In genomic region chr22:23690713-23691112, GRCh38 we compare ENCODE assay signal across 27 cellular contexts. TPM values are rescaled to one million over a fixed set of nuclear protein-coding genes. Genes with fewer than 3 reads are reported as not detected.
DNase-seq lines count a peak whose midpoint lies in the region; ATAC-seq and TF ChIP-seq lines count a peak whose summit lies in the region.
"Had no signal": no experiment of that assay in that cellular context is flagged by ENCODE, and none has a peak within 500 bp of the region (broad histone marks: within the 10 kb centered on the region; RNA-seq: fewer than 3 reads in every experiment).

Gene RGL4, plus strand, starts transcription at chr22:23691013. Its CDS starts 1,018 bp downstream, at chr22:23692031.

- H3K27me3 ChIP-seq in CD4-positive, alpha-beta memory T cell (ENCODE audit: insufficient read depth, low read length) = no peaks in the 10 kb centered on the region
- H3K27me3 ChIP-seq in neural progenitor cell = no peaks in the 10 kb centered on the region
- H3K27me3 ChIP-seq: BE2C, gastrocnemius medialis had no signal

- POLR2A ChIA-PET in CD4-positive, alpha-beta memory T cell (lab: Charles Lee; ENCODE audit: partially characterized antibody) = no interaction called here
- POLR2A ChIA-PET in activated CD8-positive, alpha-beta T cell treated with anti-CD3 and anti-CD28 coated beads, Interleukin-2, amount 10 ng/mL, durations not matched to agents 7 days and 5 days (lab: Charles Lee) = no interaction called here

- peaks cover 20% of the 10 kb centered on the region for H3K36me3 Mint-ChIP-seq in activated CD8-positive, alpha-beta memory T cell treated with anti-CD3 and anti-CD28 coated beads, Interleukin-2, amount 10 ng/mL, durations not matched to agents 7 days and 5 days
- peaks cover 28 to 33% of the 10 kb centered on the region in 2 donors for H3K36me3 Mint-ChIP-seq in CD4-positive, alpha-beta memory T cell
- peaks cover 26% of the 10 kb centered on the region for H3K36me3 Mint-ChIP-seq in activated CD8-positive, alpha-beta T cell treated with anti-CD3 and anti-CD28 coated beads, Interleukin-2, amount 10 ng/mL, durations not matched to agents 7 days and 5 days (ENCODE audit: low read depth)
- peaks cover 20% of the 10 kb centered on the region for H3K36me3 Mint-ChIP-seq in neural progenitor cell

- intact Hi-C loops in CD4-positive, alpha-beta memory T cell (cut with micrococcal nuclease) = loop anchor here (10.0 kb wide), 1 partner anchor 144 kb away; the partner anchor contains the start of gene DERL3

- peaks cover 15% of the 10 kb centered on the region for H3K4me1 ChIP-seq in CD4-positive, alpha-beta memory T cell (ENCODE audit: insufficient read depth, low read length)
- no peaks in the 10 kb centered on the region for H3K4me1 ChIP-seq in neural progenitor cell
- H3K4me1 ChIP-seq: BE2C had no signal

- no peaks in the 10 kb centered on the region for H4K20me1 ChIP-seq in neural progenitor cell (ENCODE audit: low read depth)

- DNase-seq in activated CD8-positive, alpha-beta memory T cell treated with anti-CD3 and anti-CD28 coated beads, Interleukin-2, amount 10 ng/mL, durations not matched to agents 7 days and 5 days = no peak
- DNase-seq in activated CD8-positive, alpha-beta memory T cell treated with anti-CD3 and anti-CD28 coated beads for 24 hours = no peak
- no peak for DNase-seq in CD4-positive, alpha-beta memory T cell
- no peak for DNase-seq in activated CD8-positive, alpha-beta T cell treated with anti-CD3 and anti-CD28 coated beads, Interleukin-2, amount 10 ng/mL, durations not matched to agents 7 days and 5 days
- DNase-seq in neural progenitor cell (ENCODE audit: low spot score) (no peak), OCI-M2 (lab: John Stamatoyannopoulos, UW; ENCODE audit: unreplicated experiment) (no peak), SK-N-DZ (ENCODE audit: low spot score) (no peak)
- DNase-seq: activated CD4-positive, alpha-beta T cell treated with anti-CD3 and anti-CD28 coated beads, Interleukin-2, amount 50 U/mL, for 1 hour; activated naive CD4-positive, alpha-beta T cell treated with anti-CD3 and anti-CD28 coated beads, Interleukin-2, amount 50 U/mL, for 16 hours; activated T-cell treated with anti-CD3 and anti-CD28 coated beads for 4 hours; BE2C; effector CD8-positive, alpha-beta T cell; gastrocnemius medialis; kidney; NCI-H2081; OCI-M1; right cardiac atrium; SHP77 treated with DMSO at 0.1 percent for 48 hours had no signal

- H3K4me2 ChIP-seq in neural progenitor cell = no peak within 1 kb of the TSS

- no peaks in the 10 kb centered on the region for H3K27me3 Mint-ChIP-seq in activated CD8-positive, alpha-beta memory T cell treated with anti-CD3 and anti-CD28 coated beads, Interleukin-2, amount 10 ng/mL, durations not matched to agents 7 days and 5 days
- no peaks in the 10 kb centered on the region for H3K27me3 Mint-ChIP-seq in CD4-positive, alpha-beta memory T cell
- H3K27me3 Mint-ChIP-seq in activated CD8-positive, alpha-beta T cell treated with anti-CD3 and anti-CD28 coated beads, Interleukin-2, amount 10 ng/mL, durations not matched to agents 7 days and 5 days (ENCODE audit: low read depth) = no peaks in the 10 kb centered on the region
- peaks cover 5% of the 10 kb centered on the region for H3K27me3 Mint-ChIP-seq in neural progenitor cell (ENCODE audit: insufficient read depth, low read depth)
- H3K27me3 Mint-ChIP-seq: IgD-negative memory B cell, type B pancreatic cell had no signal

- no peak within 1 kb of the TSS for H3K9ac ChIP-seq in neural progenitor cell

- H3K79me2 ChIP-seq in neural progenitor cell (ENCODE audit: low read depth) = no peaks in the 10 kb centered on the region

- H3K9me3 Mint-ChIP-seq in activated CD8-positive, alpha-beta memory T cell treated with anti-CD3 and anti-CD28 coated beads, Interleukin-2, amount 10 ng/mL, durations not matched to agents 7 days and 5 days (ENCODE audit: low read depth) = no peaks in the 10 kb centered on the region
- H3K9me3 Mint-ChIP-seq in CD4-positive, alpha-beta memory T cell = no peaks in the 10 kb centered on the region
- H3K9me3 Mint-ChIP-seq in activated CD8-positive, alpha-beta T cell treated with anti-CD3 and anti-CD28 coated beads, Interleukin-2, amount 10 ng/mL, durations not matched to agents 7 days and 5 days (ENCODE audit: insufficient read depth) = no peaks in the 10 kb centered on the region
- H3K9me3 Mint-ChIP-seq in neural progenitor cell = no peaks in the 10 kb centered on the region
- H3K9me3 Mint-ChIP-seq: IgD-negative memory B cell, type B pancreatic cell had no signal

- no peaks in the 10 kb centered on the region for H3K9me3 ChIP-seq in CD4-positive, alpha-beta memory T cell (ENCODE audit: control insufficient read depth in 1 of 2, low read length in 2 of 2)
- H3K9me3 ChIP-seq in neural progenitor cell (ENCODE audit: low read depth) = no peaks in the 10 kb centered on the region
- H3K9me3 ChIP-seq: BE2C, gastrocnemius medialis had no signal

- H3K4me3 Mint-ChIP-seq in activated CD8-positive, alpha-beta memory T cell treated with anti-CD3 and anti-CD28 coated beads, Interleukin-2, amount 10 ng/mL, durations not matched to agents 7 days and 5 days = no peak within 1 kb of the TSS
- no peak within 1 kb of the TSS for H3K4me3 Mint-ChIP-seq in CD4-positive, alpha-beta memory T cell
- no peak within 1 kb of the TSS for H3K4me3 Mint-ChIP-seq in activated CD8-positive, alpha-beta T cell treated with anti-CD3 and anti-CD28 coated beads, Interleukin-2, amount 10 ng/mL, durations not matched to agents 7 days and 5 days
- no peak within 1 kb of the TSS for H3K4me3 Mint-ChIP-seq in neural progenitor cell
- H3K4me3 Mint-ChIP-seq: type B pancreatic cell had no signal

- peaks cover 15% of the 10 kb centered on the region for H3K4me1 Mint-ChIP-seq in activated CD8-positive, alpha-beta memory T cell treated with anti-CD3 and anti-CD28 coated beads, Interleukin-2, amount 10 ng/mL, durations not matched to agents 7 days and 5 days
- H3K4me1 Mint-ChIP-seq in CD4-positive, alpha-beta memory T cell = peaks cover 9 to 23% (median 17%) of the 10 kb centered on the region in 4 donors
- H3K4me1 Mint-ChIP-seq in activated CD8-positive, alpha-beta T cell treated with anti-CD3 and anti-CD28 coated beads, Interleukin-2, amount 10 ng/mL, durations not matched to agents 7 days and 5 days (ENCODE audit: low read depth) = peaks cover 12% of the 10 kb centered on the region
- H3K4me1 Mint-ChIP-seq in neural progenitor cell = no peaks in the 10 kb centered on the region

- peaks cover 20% of the 10 kb centered on the region for H3K36me3 ChIP-seq in CD4-positive, alpha-beta memory T cell (ENCODE audit: insufficient read depth, low read length)
- H3K36me3 ChIP-seq in neural progenitor cell = no peaks in the 10 kb centered on the region

- no peak for ATAC-seq in activated CD8-positive, alpha-beta memory T cell treated with anti-CD3 and anti-CD28 coated beads, Interleukin-2, amount 10 ng/mL, durations not matched to agents 7 days and 5 days
- ATAC-seq in activated CD8-positive, alpha-beta T cell treated with anti-CD3 and anti-CD28 coated beads, Interleukin-2, amount 10 ng/mL, durations not matched to agents 7 days and 5 days = no peak
- ATAC-seq in HG03521 (IDR thresholded peaks at IDR 0.05; ENCODE audit: unreplicated experiment) = no peak
- ATAC-seq: esophagus mucosa, gastrocnemius medialis, right cardiac atrium had no signal

- CTCF ChIA-PET in activated CD8-positive, alpha-beta memory T cell treated with anti-CD3 and anti-CD28 coated beads, Interleukin-2, amount 10 ng/mL, durations not matched to agents 7 days and 5 days (lab: Charles Lee) = no interaction called here
- CTCF ChIA-PET in CD4-positive, alpha-beta memory T cell (lab: Charles Lee; ENCODE audit: partially characterized antibody) = no interaction called here
- CTCF ChIA-PET in activated CD8-positive, alpha-beta T cell treated with anti-CD3 and anti-CD28 coated beads, Interleukin-2, amount 10 ng/mL, durations not matched to agents 7 days and 5 days (lab: Charles Lee) = no interaction called here

- no peaks in the 10 kb centered on the region for H3F3A ChIP-seq in neural progenitor cell (ENCODE audit: low read depth)

- H3K27ac ChIP-seq in CD4-positive, alpha-beta memory T cell (ENCODE audit: low read depth, low read length) = no peak within 1 kb of the TSS
- H3K27ac ChIP-seq in neural progenitor cell = no peak within 1 kb of the TSS

- no peak within 1 kb of the TSS for H3K4me3 ChIP-seq in CD4-positive, alpha-beta memory T cell (ENCODE audit: low read length in 2 of 2)
- no peak within 1 kb of the TSS for H3K4me3 ChIP-seq in neural progenitor cell
- H3K4me3 ChIP-seq: gastrocnemius medialis had no signal

- H3K27ac Mint-ChIP-seq in activated CD8-positive, alpha-beta memory T cell treated with anti-CD3 and anti-CD28 coated beads, Interleukin-2, amount 10 ng/mL, durations not matched to agents 7 days and 5 days = no peak within 1 kb of the TSS
- peak within 1 kb of the TSS in 5 of 7 donors; percentile 5 to 65 (median 53) for H3K27ac Mint-ChIP-seq in CD4-positive, alpha-beta memory T cell
- H3K27ac Mint-ChIP-seq in activated CD8-positive, alpha-beta T cell treated with anti-CD3 and anti-CD28 coated beads, Interleukin-2, amount 10 ng/mL, durations not matched to agents 7 days and 5 days = no peak within 1 kb of the TSS
- peak within 1 kb of the TSS; percentile 44 for H3K27ac Mint-ChIP-seq in neural progenitor cell
- H3K27ac Mint-ChIP-seq: type B pancreatic cell had no signal

- H2AFZ ChIP-seq in neural progenitor cell (replicated peaks) = no peak within 1 kb of the TSS

- TF ChIP-seq CTCF in neural progenitor cell (IDR thresholded peaks at IDR 0.05) = no peak

RNA-seq across cellular contexts. Expression of gene RGL4, which starts in this region (rescaled TPM):
- total RNA-seq in activated CD8-positive, alpha-beta memory T cell treated with anti-CD3 and anti-CD28 coated beads, Interleukin-2, amount 10 ng/mL, durations not matched to agents 7 days and 5 days = 10 to 100 TPM; 15.5 to 30.8 TPM
- 1 to 10 TPM; 7.2 to 9.8 TPM for total RNA-seq in CD4-positive, alpha-beta memory T cell
- 10 to 100 TPM; 58.3 to 64.9 TPM for polyA plus RNA-seq in CD4-positive, alpha-beta memory T cell
- total RNA-seq in activated CD8-positive, alpha-beta T cell treated with anti-CD3 and anti-CD28 coated beads, Interleukin-2, amount 10 ng/mL, durations not matched to agents 7 days and 5 days = 10 to 100 TPM; 34.0 to 38.5 TPM
- total RNA-seq in neural progenitor cell (ENCODE audit: low replicate concordance) = not detected in 2 replicates
- polyA plus RNA-seq in SK-N-DZ (2014; cell fraction: cytosol; rRNA removed) = not detected in 2 replicates
- polyA plus RNA-seq in SK-N-DZ (2014; cell fraction: nucleus; rRNA removed) = 0.08 TPM in 1 of 2 replicates, not detected in the other
- total RNA-seq: A673, esophagus mucosa, H4, lung microvascular endothelial cell, M059J, osteocyte, right cardiac atrium had no signal

Comparison
In these comparisons a context has a peak if more than half of its experiments do, and no peak if none do; other contexts are left out.
1. H3K27ac Mint-ChIP-seq: peak in CD4-positive, alpha-beta memory T cell (5 of 7) and neural progenitor cell (single experiment); none in activated CD8-positive, alpha-beta memory T cell treated with anti-CD3 and anti-CD28 coated beads, Interleukin-2, amount 10 ng/mL, durations not matched to agents 7 days and 5 days (single experiment) and activated CD8-positive, alpha-beta T cell treated with anti-CD3 and anti-CD28 coated beads, Interleukin-2, amount 10 ng/mL, durations not matched to agents 7 days and 5 days (single experiment).